2 cellular contexts compared by ENCODE assay signal in the genomic region with DNA sequence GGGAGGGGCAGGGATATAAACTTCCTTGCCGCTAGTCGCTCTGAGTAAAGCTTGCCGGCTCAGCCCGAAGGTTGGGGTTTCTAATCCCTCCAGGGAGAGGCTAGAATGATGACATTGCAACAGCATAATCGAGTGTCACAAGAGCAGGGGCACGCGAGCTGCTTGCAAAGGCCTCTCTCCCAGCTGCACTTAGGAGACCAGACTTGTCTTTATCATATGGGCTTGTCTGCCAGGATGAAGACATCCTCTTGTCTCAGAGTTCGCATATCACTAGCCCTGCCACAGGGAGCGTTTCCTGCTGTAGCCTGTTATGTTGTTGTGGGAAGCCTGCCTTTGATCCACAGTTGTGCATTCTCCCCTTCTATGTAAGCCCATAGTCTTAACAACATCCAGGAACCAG.
TF ChIP-seq lines count a peak whose summit lies in the region.

No MANE protein-coding gene starts in this region.

TF ChIP-seq in liver, 16 proteins besides CTCF, POLR2A, EP300 and RAD21 (continued from another document):
- peak; percentile 41 for TF ChIP-seq REST (IDR thresholded peaks at IDR 0.05)
- TF ChIP-seq EGR1 (IDR thresholded peaks at IDR 0.05; ENCODE audit: low read depth in 2 of 2), result no peak
- no peak for TF ChIP-seq RXRA (IDR thresholded peaks at IDR 0.05)
TF ChIP-seq in liver: peak in this region for 3.

TF ChIP-seq in HepG2, 621 proteins besides CTCF, POLR2A, EP300 and RAD21 (continued from another document):
- no peak for TF ChIP-seq NFAT5 (CRISPR knock-in tag; IDR thresholded peaks at IDR 0.05)
- TF ChIP-seq ZNF737 (CRISPR knock-in tag; IDR thresholded peaks at IDR 0.05; ENCODE audit: borderline replicate concordance), result no peak
- TF ChIP-seq ZGPAT (CRISPR knock-in tag; IDR thresholded peaks at IDR 0.05), result no peak
- no peak for TF ChIP-seq ZNF281 (CRISPR knock-in tag; IDR thresholded peaks at IDR 0.05; ENCODE audit: borderline replicate concordance)
- TF ChIP-seq HDAC1 (CRISPR knock-in tag; IDR thresholded peaks at IDR 0.05), result no peak
- no peak for TF ChIP-seq ZNF432 (CRISPR knock-in tag; IDR thresholded peaks at IDR 0.05; ENCODE audit: borderline replicate concordance)
- TF ChIP-seq MXD4 (CRISPR knock-in tag; IDR thresholded peaks at IDR 0.05), result no peak
- no peak for TF ChIP-seq SMAD9 (CRISPR knock-in tag; IDR thresholded peaks at IDR 0.05)
- TF ChIP-seq MED13 (CRISPR knock-in tag; IDR thresholded peaks at IDR 0.05), result no peak
- no peak for TF ChIP-seq ZNF260 (CRISPR knock-in tag; IDR thresholded peaks at IDR 0.05; ENCODE audit: borderline replicate concordance, low read depth)
- TF ChIP-seq ZNF672 (CRISPR knock-in tag; IDR thresholded peaks at IDR 0.05), result no peak
- no peak for TF ChIP-seq SRY (CRISPR knock-in tag; IDR thresholded peaks at IDR 0.05)
- TF ChIP-seq HMG20A (CRISPR knock-in tag; IDR thresholded peaks at IDR 0.05; ENCODE audit: borderline replicate concordance), result no peak
- TF ChIP-seq ZNF282 (IDR thresholded peaks at IDR 0.05; ENCODE audit: partially characterized antibody), result no peak
TF ChIP-seq in HepG2: peak in this region for 0.
